ENCODE assay signal across 29 cellular contexts in the genomic region with DNA sequence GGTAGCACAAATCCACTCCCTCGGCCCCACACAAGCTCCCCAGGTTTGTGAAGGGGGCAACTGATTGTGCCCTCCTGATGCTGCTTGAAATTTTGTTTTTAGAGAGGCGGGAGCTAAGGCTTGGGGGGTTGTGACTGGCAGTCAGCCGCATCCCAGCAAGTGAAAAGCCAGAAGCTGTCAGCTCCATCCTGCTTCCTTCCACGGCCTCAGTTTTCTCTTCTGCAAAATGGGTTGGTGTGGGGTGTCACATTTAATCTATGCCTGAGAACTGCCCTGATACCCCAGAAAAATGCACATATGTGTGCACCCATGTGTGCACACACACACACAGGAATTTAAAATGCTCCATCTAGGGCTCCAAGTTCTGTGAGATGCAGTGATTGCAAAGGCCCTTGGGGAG.
"Had no signal": no experiment of that assay in that cellular context is flagged by ENCODE, and none has a peak within 500 bp of the region (broad histone marks: within the 10 kb centered on the region; RNA-seq: fewer than 3 reads in every experiment).

No MANE protein-coding gene starts in this region.

- H3K27me3 ChIP-seq: adrenal gland, brain microvascular endothelial cell, gastroesophageal sphincter, neutrophil, spleen, suprapubic skin, tibial nerve had no signal

- H3K4me1 Mint-ChIP-seq: activated naive CD8-positive, alpha-beta T cell treated with anti-CD3 and anti-CD28 coated beads for 36 hours; naive thymus-derived CD8-positive, alpha-beta T cell had no signal

- H3K27me3 Mint-ChIP-seq: activated CD4-positive, alpha-beta memory T cell treated with anti-CD3 and anti-CD28 coated beads for 36 hours; activated naive CD8-positive, alpha-beta T cell treated with anti-CD3 and anti-CD28 coated beads for 36 hours; effector memory CD8-positive, alpha-beta T cell had no signal

- H3K36me3 Mint-ChIP-seq: activated CD4-positive, alpha-beta memory T cell treated with anti-CD3 and anti-CD28 coated beads for 36 hours; activated naive CD8-positive, alpha-beta T cell treated with anti-CD3 and anti-CD28 coated beads for 36 hours; naive thymus-derived CD8-positive, alpha-beta T cell had no signal

- H3K4me1 ChIP-seq: adrenal gland, spleen, suprapubic skin had no signal

- H3K27ac ChIP-seq: adrenal gland, brain microvascular endothelial cell, gastroesophageal sphincter, neutrophil, spleen, suprapubic skin, tibial nerve, VCaP had no signal

- H3K9me3 Mint-ChIP-seq: activated CD4-positive, alpha-beta memory T cell treated with anti-CD3 and anti-CD28 coated beads for 36 hours; activated naive CD4-positive, alpha-beta T cell treated with anti-CD3 and anti-CD28 coated beads for 36 hours; activated naive CD8-positive, alpha-beta T cell treated with anti-CD3 and anti-CD28 coated beads for 36 hours; activated T-helper 1 cell treated with anti-CD3 and anti-CD28 coated beads, Interleukin-12 subunit alpha, Interleukin-12 subunit beta, Interleukin-2, Interleukin-4 antibody, amounts not matched to agents 30 ng/mL and 10 ng/mL and 1 ng/mL, durations not matched to agents 14 hours and 24 hours and 36 hours; effector memory CD8-positive, alpha-beta T cell; naive thymus-derived CD8-positive, alpha-beta T cell; T-helper 1 cell treated with Interleukin-12 subunit alpha and Interleukin-12 subunit beta and Interleukin-4 antibody, amounts not matched to agents 30 μg/mL and 1 μg/mL, for 36 hours had no signal

- ATAC-seq: effector memory CD8-positive, alpha-beta T cell; gastroesophageal sphincter; left cardiac atrium; left ventricle myocardium superior; naive thymus-derived CD8-positive, alpha-beta T cell had no signal

- DNase-seq: activated CD4-positive, alpha-beta memory T cell treated with anti-CD3 and anti-CD28 coated beads for 36 hours; activated CD4-positive, alpha-beta T cell treated with anti-CD3 and anti-CD28 coated beads for 4 hours; activated CD8-positive, alpha-beta memory T cell treated with anti-CD3 and anti-CD28 coated beads, Interleukin-2, amount 50 U/mL, for 4 hours; activated effector memory CD4-positive, alpha-beta T cell treated with anti-CD3 and anti-CD28 coated beads, Interleukin-2, amount 50 U/mL, for 16 hours; activated naive CD4-positive, alpha-beta T cell treated with anti-CD3 and anti-CD28 coated beads for 36 hours; activated naive CD8-positive, alpha-beta T cell treated with anti-CD3 and anti-CD28 coated beads for 36 hours; activated T-cell treated with anti-CD3 and anti-CD28 coated beads, Interleukin-2, amount 50 U/mL, for 1 hour; adrenal gland; aorta; cortex of kidney; effector memory CD8-positive, alpha-beta T cell; head of caudate nucleus; hippocampal formation; left cardiac atrium; left ventricle myocardium superior; midbrain; naive thymus-derived CD8-positive, alpha-beta T cell; spleen; stimulated activated naive CD4-positive, alpha-beta T cell; SW 1271; T-helper 9 cell had no signal

- H3K4me3 Mint-ChIP-seq: activated CD4-positive, alpha-beta memory T cell treated with anti-CD3 and anti-CD28 coated beads for 36 hours; activated naive CD4-positive, alpha-beta T cell treated with anti-CD3 and anti-CD28 coated beads for 36 hours; activated naive CD8-positive, alpha-beta T cell treated with anti-CD3 and anti-CD28 coated beads for 36 hours; activated T-helper 1 cell treated with anti-CD3 and anti-CD28 coated beads, Interleukin-12 subunit alpha, Interleukin-12 subunit beta, Interleukin-2, Interleukin-4 antibody, amounts not matched to agents 30 ng/mL and 10 ng/mL and 1 ng/mL, durations not matched to agents 14 hours and 24 hours and 36 hours; effector memory CD8-positive, alpha-beta T cell; naive thymus-derived CD8-positive, alpha-beta T cell; T-helper 1 cell treated with Interleukin-12 subunit alpha and Interleukin-12 subunit beta and Interleukin-4 antibody, amounts not matched to agents 30 μg/mL and 1 μg/mL, for 36 hours had no signal

- H3K9me3 ChIP-seq: adrenal gland, gastroesophageal sphincter, neutrophil, spleen, suprapubic skin, tibial nerve had no signal

- H3K27ac Mint-ChIP-seq: activated CD4-positive, alpha-beta memory T cell treated with anti-CD3 and anti-CD28 coated beads for 36 hours; activated naive CD4-positive, alpha-beta T cell treated with anti-CD3 and anti-CD28 coated beads for 36 hours; activated naive CD8-positive, alpha-beta T cell treated with anti-CD3 and anti-CD28 coated beads for 36 hours; activated T-helper 1 cell treated with anti-CD3 and anti-CD28 coated beads, Interleukin-12 subunit alpha, Interleukin-12 subunit beta, Interleukin-2, Interleukin-4 antibody, amounts not matched to agents 30 ng/mL and 10 ng/mL and 1 ng/mL, durations not matched to agents 14 hours and 24 hours and 36 hours; effector memory CD8-positive, alpha-beta T cell; naive thymus-derived CD8-positive, alpha-beta T cell; T-helper 1 cell treated with Interleukin-12 subunit alpha and Interleukin-12 subunit beta and Interleukin-4 antibody, amounts not matched to agents 30 μg/mL and 1 μg/mL, for 36 hours had no signal

- H3K4me3 ChIP-seq: adrenal gland, gastroesophageal sphincter, spleen, suprapubic skin, tibial nerve had no signal

- H3K36me3 ChIP-seq: adrenal gland, brain microvascular endothelial cell, gastroesophageal sphincter, neutrophil, spleen, suprapubic skin, tibial nerve had no signal
